23 cellular contexts compared by ENCODE assay signal in genomic region chr1:176364231-176364905, GRCh38.
DNase-seq lines count a peak whose midpoint lies in the region; ATAC-seq, FAIRE-seq and TF ChIP-seq lines count a peak whose summit lies in the region.
"Had no signal": no experiment of that assay in that cellular context is flagged by ENCODE, and none has a peak within 500 bp of the region (broad histone marks: within the 10 kb centered on the region; RNA-seq: fewer than 3 reads in every experiment).

No MANE protein-coding gene starts in this region.

- H3K79me2 ChIP-seq in K562 (ENCODE audit: control insufficient read depth, insufficient read depth, low read length) (no peaks in the 10 kb centered on the region), mesendoderm (ENCODE audit: control insufficient read depth, insufficient read depth, low read length) (no peaks in the 10 kb centered on the region)

- H2BK5ac ChIP-seq in mesendoderm (ENCODE audit: low read length): no peak overlapping the region

- POLR2A ChIA-PET in K562 (lab: Yijun Ruan, JAX): interaction anchor here (0.7 kb wide), 1 partner anchor 9 kb away, joined by 3 read pairs; no protein-coding TSS in a partner anchor

- no peak for TF ChIP-seq EP300 in K562 (IDR thresholded peaks at IDR 0.05; ENCODE audit: low read length)

- no peak for DNase-seq in D721Med (ENCODE audit: insufficient read length, low spot score)
- peak; percentile 96 for DNase-seq in NCI-H82 (lab: John Stamatoyannopoulos, UW)
- DNase-seq in K562 (ENCODE audit: extremely low read depth in 1 of 4, low spot score in 3 of 4): no peak
- peak; percentile 64 for DNase-seq in mesendoderm
- no peak for DNase-seq in H4 (ENCODE audit: low spot score)
- no peak for DNase-seq in SIG-M5 treated with dmso at 0.1 percent for 504 hours (lab: John Stamatoyannopoulos, UW; ENCODE audit: unreplicated experiment)
- no peak for DNase-seq in germinal center (ENCODE audit: low spot score)
- DNase-seq in activated CD4-positive, alpha-beta T cell treated with anti-CD3 and anti-CD28 coated beads, Interleukin-2, amount 50 U/mL, for 4 hours: no peak
- DNase-seq: Calu3; CD8-positive, alpha-beta T cell; IMR-90; Kasumi-1; MG63; NCI-H1048; NCI-H1436 treated with DMSO at 0.1 percent for 48 hours; NCI-H2029; NCI-H446; NCI-H526 treated with DMSO at 0.1 percent for 48 hours; NK-92 treated with Interleukin-12 subunit alpha and Interleukin-12 subunit beta, amount 100 ng/mL, for 24 hours; SHP77 had no signal

- H3K4me3 ChIP-seq in K562: no peak overlapping the region
- H3K4me3 ChIP-seq in mesendoderm (ENCODE audit: low read length): no peak overlapping the region
- H3K4me3 ChIP-seq: A549; BLaER1 treated with 17β-estradiol and CSF1 and Interleukin-3, amounts not matched to agents 10 nM and 100 nM; MG63 had no signal

- WGBS in K562 (ENCODE audit: insufficient coverage, low coverage, missing lambda C conversion rate): 0% methylated on average over 7 of the region's 7 CpGs
- no CpG with 5 or more reads among the region's 7 CpGs for WGBS in mesendoderm (ENCODE audit: extremely low coverage, insufficient coverage, low lambda C conversion rate)

- H3K9ac ChIP-seq in K562 (ENCODE audit: insufficient read depth in 1 of 2, low read depth in 2 of 2, low read length in 2 of 2) (no peak overlapping the region), mesendoderm (ENCODE audit: low read length) (no peak overlapping the region)
- H3K9ac ChIP-seq: BLaER1 treated with 17β-estradiol and CSF1 and Interleukin-3, amounts not matched to agents 10 nM and 100 nM had no signal

- intact Hi-C loops in K562 (cut with micrococcal nuclease): no loop called here

- H3K27me3 ChIP-seq in K562 (ENCODE audit: control insufficient read depth in 2 of 2, insufficient read depth in 2 of 2, low read length in 2 of 2): no peaks in the 10 kb centered on the region
- H3K27me3 ChIP-seq in mesendoderm (ENCODE audit: insufficient read depth, low read length, poor library complexity): no peaks in the 10 kb centered on the region
- H3K27me3 ChIP-seq: BLaER1 treated with 17β-estradiol and CSF1 and Interleukin-3, amounts not matched to agents 10 nM and 100 nM; MG63 had no signal

- no TSS peak for BruUV-seq in K562 (replicated peaks; lab: Mats Ljungman, UMichigan)

- CTCF ChIA-PET in K562 (lab: Yijun Ruan, JAX; ENCODE audit: low intra/inter-chr PET ratio): no interaction called here

- no peaks in the 10 kb centered on the region for H3K9me1 ChIP-seq in K562 (ENCODE audit: control insufficient read depth, insufficient read depth, low read length)

- ATAC-seq in K562: no peak
- ATAC-seq: A549; CD8-positive, alpha-beta T cell had no signal

- TF ChIP-seq CTCF in D721Med (IDR thresholded peaks at IDR 0.05; ENCODE audit: insufficient read depth, missing control alignments) (no peak), K562 (IDR thresholded peaks at IDR 0.05 in 2 of 3, conservative IDR thresholded peaks at IDR 0.05 in 1 of 3; ENCODE audit: insufficient read depth in 2 of 3, low read depth in 1 of 3, low read length in 3 of 3) (no peak)

- H3K9me3 ChIP-seq in K562 (replicated peaks; ENCODE audit: control insufficient read depth, insufficient read depth, low read depth, low read length): no peaks in the 10 kb centered on the region
- H3K9me3 ChIP-seq: A549; BLaER1 treated with 17β-estradiol and CSF1 and Interleukin-3, amounts not matched to agents 10 nM and 100 nM; MG63 had no signal

- no peak overlapping the region for H2BK120ac ChIP-seq in mesendoderm (ENCODE audit: low read depth, low read length)

- in situ Hi-C loops in K562 (cut with MboI): no loop called here

- H3K18ac ChIP-seq in mesendoderm (ENCODE audit: low read length): no peak overlapping the region

- no peak for TF ChIP-seq RAD21 in K562 (CRISPR knock-in tag; conservative IDR thresholded peaks at IDR 0.05 in 1 of 2, IDR thresholded peaks at IDR 0.05 in 1 of 2)

- no peak for TF ChIP-seq POLR2A in K562 (conservative IDR thresholded peaks at IDR 0.05)

- H2BK15ac ChIP-seq in mesendoderm (replicated peaks; ENCODE audit: low read depth): no peak overlapping the region

- H2AK5ac ChIP-seq in mesendoderm (ENCODE audit: low read length): no peak overlapping the region

- peak; percentile 97 for FAIRE-seq in D721Med (lab: Jason Lieb, UNC)
- no peak for FAIRE-seq in K562 (lab: Jason Lieb, UNC)
- FAIRE-seq: A549, H54 had no signal

- no peaks in the 10 kb centered on the region for H4K20me1 ChIP-seq in K562 (replicated peaks; ENCODE audit: control insufficient read depth, insufficient read depth, low read length)
- H4K20me1 ChIP-seq: BLaER1 treated with 17β-estradiol and CSF1 and Interleukin-3, amounts not matched to agents 10 nM and 100 nM had no signal

- H3K4me2 ChIP-seq in K562 (ENCODE audit: insufficient read depth, low read length): no peak overlapping the region
- H3K4me2 ChIP-seq in mesendoderm (ENCODE audit: low read length): no peak overlapping the region
- H3K4me2 ChIP-seq: A549; BLaER1 treated with 17β-estradiol and CSF1 and Interleukin-3, amounts not matched to agents 10 nM and 100 nM had no signal

- no peak overlapping the region for H2AFZ ChIP-seq in K562 (ENCODE audit: low read depth, low read length)

- no peak overlapping the region for H3K56ac ChIP-seq in mesendoderm (ENCODE audit: low read length)

- H3K27ac ChIP-seq in K562 (ENCODE audit: extremely low read depth, low read depth, low read length) (no peak overlapping the region), mesendoderm (ENCODE audit: low read depth, low read length) (no peak overlapping the region)
- H3K27ac ChIP-seq: A549; BLaER1 treated with 17β-estradiol and CSF1 and Interleukin-3, amounts not matched to agents 10 nM and 100 nM had no signal

- H3K4me1 ChIP-seq in K562 (replicated peaks in 1 of 2; ENCODE audit: control insufficient read depth in 2 of 2, insufficient read depth in 2 of 2, low read length in 2 of 2) (no peaks in the 10 kb centered on the region), mesendoderm (ENCODE audit: control insufficient read depth, low read depth, low read length) (no peaks in the 10 kb centered on the region)
- H3K4me1 ChIP-seq: A549; BLaER1 treated with 17β-estradiol and CSF1 and Interleukin-3, amounts not matched to agents 10 nM and 100 nM had no signal

- no peak overlapping the region for H4K5ac ChIP-seq in mesendoderm (ENCODE audit: low read length)

- H4K8ac ChIP-seq in mesendoderm (ENCODE audit: low read depth, low read length): no peak overlapping the region

- H3K79me1 ChIP-seq in mesendoderm (ENCODE audit: low read length): no peaks in the 10 kb centered on the region

- H3K36me3 ChIP-seq in K562 (ENCODE audit: control insufficient read depth, insufficient read depth, low read length) (no peaks in the 10 kb centered on the region), mesendoderm (ENCODE audit: control insufficient read depth, insufficient read depth, low read length) (no peaks in the 10 kb centered on the region)
- H3K36me3 ChIP-seq: BLaER1 treated with 17β-estradiol and CSF1 and Interleukin-3, amounts not matched to agents 10 nM and 100 nM; MG63 had no signal

- no peak overlapping the region for H3K4ac ChIP-seq in mesendoderm (ENCODE audit: low read depth, low read length)

- H3K23ac ChIP-seq in mesendoderm (ENCODE audit: low read length): no peak overlapping the region

TF ChIP-seq in K562, 482 proteins besides CTCF, POLR2A, EP300 and RAD21:
- TF ChIP-seq HNRNPLL (IDR thresholded peaks at IDR 0.05; ENCODE audit: low read depth, low read length, poor library complexity, severe bottlenecking) (peak; percentile 82), ARID2 (IDR thresholded peaks at IDR 0.05) (no peak)

Comparison
In these comparisons a context has a peak if more than half of its experiments do, and no peak if none do; other contexts are left out.
1. DNase-seq: peak in NCI-H82 (single experiment) and mesendoderm (single experiment); none in D721Med (single experiment), K562 (0 of 4), H4 (single experiment), SIG-M5 treated with dmso at 0.1 percent for 504 hours (single experiment), germinal center (single experiment) and activated CD4-positive, alpha-beta T cell treated with anti-CD3 and anti-CD28 coated beads, Interleukin-2, amount 50 U/mL, for 4 hours (0 of 2).